In the genomic region with DNA sequence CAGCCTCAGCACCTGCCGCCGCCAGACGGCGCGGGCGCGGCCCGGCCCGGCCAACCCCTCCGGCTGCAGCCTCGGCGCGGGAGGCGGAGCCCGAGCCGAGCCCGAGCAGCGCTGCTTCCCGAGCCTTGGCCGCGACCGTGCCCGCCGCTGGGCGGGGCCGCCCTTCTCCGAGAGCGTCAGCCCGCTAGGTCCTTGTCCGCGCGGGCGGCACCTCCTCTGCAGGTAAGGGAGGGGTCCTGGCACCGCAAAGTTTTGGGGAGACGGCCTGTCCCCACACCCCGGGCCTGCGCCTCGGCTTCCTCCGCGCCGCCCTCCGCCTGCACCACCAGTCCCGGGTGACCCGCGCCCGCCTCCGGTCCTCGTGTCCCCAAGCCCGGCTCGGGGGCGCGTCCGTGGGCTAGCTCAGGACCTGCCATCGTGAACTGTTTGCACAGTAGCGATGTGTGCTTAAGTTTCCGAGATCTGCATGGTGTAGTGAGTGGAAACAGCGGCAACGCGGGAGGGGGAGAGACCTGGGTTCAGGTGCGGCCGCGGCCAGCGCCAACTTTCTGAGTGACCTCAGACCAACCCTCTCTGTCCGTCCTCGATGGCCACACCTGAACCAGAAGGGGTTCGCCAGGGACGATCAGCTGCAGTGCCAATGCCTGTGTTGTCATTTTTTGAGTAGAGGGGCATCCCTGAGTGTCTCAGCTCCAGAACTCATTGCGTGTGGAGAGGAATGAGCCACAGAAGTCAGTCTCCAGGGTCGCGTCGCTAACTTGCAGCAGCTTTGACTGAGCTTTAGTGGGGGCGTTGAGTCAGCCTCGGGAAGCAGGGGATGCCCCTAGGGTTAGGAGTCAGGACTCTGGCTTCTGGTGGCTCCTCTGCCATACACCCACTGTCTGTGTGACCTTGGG, we compare ENCODE assay signal across 9 cellular contexts. TPM values are rescaled to one million over a fixed set of nuclear protein-coding genes. Genes with fewer than 3 reads are reported as not detected.
DNase-seq lines count a peak whose midpoint lies in the region; ATAC-seq and TF ChIP-seq lines count a peak whose summit lies in the region.
"Had no signal": no experiment of that assay in that cellular context is flagged by ENCODE, and none has a peak within 500 bp of the region (broad histone marks: within the 10 kb centered on the region; RNA-seq: fewer than 3 reads in every experiment).

A gene with protein sequence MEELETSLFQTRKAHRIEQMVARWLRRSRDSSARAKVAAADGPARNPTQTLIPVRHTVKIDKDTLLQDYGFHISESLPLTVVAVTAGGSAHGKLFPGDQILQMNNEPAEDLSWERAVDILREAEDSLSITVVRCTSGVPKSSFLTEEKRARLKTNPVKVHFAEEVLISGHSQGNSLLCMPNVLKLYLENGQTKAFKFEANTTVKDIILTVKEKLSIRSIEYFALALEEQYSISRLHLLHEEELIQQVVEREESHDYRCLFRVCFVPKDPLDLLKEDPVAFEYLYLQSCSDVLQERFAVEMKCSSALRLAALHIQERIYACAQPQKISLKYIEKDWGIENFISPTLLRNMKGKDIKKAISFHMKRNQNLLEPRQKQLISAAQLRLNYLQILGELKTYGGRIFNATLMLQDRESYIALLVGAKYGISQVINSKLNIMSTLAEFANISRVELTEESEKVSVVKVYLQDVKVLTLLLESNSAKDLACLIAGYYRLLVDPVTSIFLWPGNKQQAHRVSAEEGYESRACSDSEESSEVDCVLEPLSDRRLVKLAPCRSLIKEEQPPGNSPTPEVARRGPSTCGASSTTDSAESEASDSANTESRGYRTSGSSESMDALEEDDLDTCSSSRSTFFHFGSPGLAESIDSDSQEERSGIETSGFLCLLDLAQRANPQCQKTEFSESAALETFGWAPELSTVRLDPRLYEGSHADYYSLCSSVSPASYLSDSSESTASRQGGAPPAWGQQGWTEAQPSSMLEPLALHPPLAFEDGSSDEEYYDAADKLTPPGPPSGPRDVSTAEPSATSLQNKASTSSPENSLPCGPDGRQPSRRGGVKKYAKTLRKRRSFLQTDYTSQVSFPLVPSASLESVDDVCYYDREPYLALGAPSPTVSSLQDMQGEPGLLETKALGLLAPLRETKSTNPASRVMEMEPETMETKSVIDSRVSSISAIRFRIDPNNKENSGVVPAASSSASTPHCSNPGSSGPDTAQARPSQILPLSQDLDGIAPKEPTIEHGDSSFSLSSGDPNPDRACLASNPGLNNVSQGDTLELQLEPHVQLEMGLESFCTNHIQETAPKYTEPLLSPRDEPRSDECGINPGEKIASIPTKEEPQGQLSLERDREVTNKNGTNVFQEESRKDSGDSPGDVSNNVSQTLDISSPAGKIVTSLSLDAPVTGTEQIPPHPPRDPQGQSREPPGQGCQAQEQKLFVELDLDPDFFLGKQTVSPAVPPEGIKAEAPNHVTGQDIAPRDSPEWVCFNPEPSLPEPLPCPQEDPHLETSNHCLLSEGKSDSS (N-terminal part only) (plus strand): TSS at position 82 of the 896 bp plus-strand sequence. CDS start 41,688 bp downstream, outside the sequence.

- WGBS in heart left ventricle, 4 donors: 1 to 2% (median 1%) methylated on average over 31 to 73 of the region's 73 CpGs
- WGBS in prostate gland: under 1% methylated on average over 56 of the region's 73 CpGs
- WGBS in aorta, 2 donors: 1% methylated on average over 44 to 73 of the region's 73 CpGs

- H3K4me3 ChIP-seq in SJSA1: peak within 1 kb of the TSS; percentile 23
- H3K4me3 ChIP-seq in heart left ventricle: peak within 1 kb of the TSS; percentile 40 to 73 (median 64)
- H3K4me3 ChIP-seq in prostate gland: peak within 1 kb of the TSS; percentile 33 to 51
- peak within 1 kb of the TSS in 1 of 2 donors; percentile 49 for H3K4me3 ChIP-seq in aorta (ENCODE audit: low read length in 2 of 2)

- TF ChIP-seq POLR2A in heart left ventricle (IDR thresholded peaks at IDR 0.05): no peak
- no peak for TF ChIP-seq POLR2A in prostate gland (IDR thresholded peaks at IDR 0.05)

- H3K4me1 ChIP-seq in SJSA1 (replicated peaks) (0 out of 2 replicates have a peak, but pooled peaks cover 4% of the 10 kb centered on the region), heart left ventricle (peaks cover 3 to 14% (median 7%) of the 10 kb centered on the region in 12 donors), prostate gland (replicated peaks) (no peaks in the 10 kb centered on the region), aorta (ENCODE audit: control insufficient read depth in 1 of 2, insufficient read depth in 2 of 2, low read length in 2 of 2) (no peaks in the 10 kb centered on the region)

- ATAC-seq in GM19467 (IDR thresholded peaks at IDR 0.05; ENCODE audit: unreplicated experiment) (peak; percentile 78), heart left ventricle (peak; percentile 47 to 93 (median 86)), aorta (ENCODE audit: low FRiP score) (peak; percentile 77)
- ATAC-seq in activated naive CD4-positive, alpha-beta T cell treated with anti-CD3 and anti-CD28 coated beads, Interleukin-2, amount 50 U/mL, for 72 hours: peak; percentile 84 to 96

- H3K27me3 ChIP-seq in SJSA1 (replicated peaks): peaks cover 22% of the 10 kb centered on the region
- H3K27me3 ChIP-seq in heart left ventricle: peaks cover 0 to 54% (median 9%) of the 10 kb centered on the region in 9 donors
- H3K27me3 ChIP-seq in prostate gland (replicated peaks; ENCODE audit: insufficient read depth): no peaks in the 10 kb centered on the region
- H3K27me3 ChIP-seq in aorta (ENCODE audit: control insufficient read depth in 1 of 2, insufficient read depth in 2 of 2, low read length in 1 of 2): no peaks in the 10 kb centered on the region

- H3K27ac Mint-ChIP-seq in activated naive CD4-positive, alpha-beta T cell treated with anti-CD3 and anti-CD28 coated beads, Interleukin-2, amount 50 U/mL, for 72 hours: no peak within 1 kb of the TSS

- TF ChIP-seq CTCF in heart left ventricle (IDR thresholded peaks at IDR 0.05): no peak
- TF ChIP-seq CTCF in prostate gland (IDR thresholded peaks at IDR 0.05): no peak

- no peak within 1 kb of the TSS for H3K27ac ChIP-seq in SJSA1
- H3K27ac ChIP-seq in heart left ventricle: peak within 1 kb of the TSS in 1 of 12 donors; percentile 28
- no peak within 1 kb of the TSS for H3K27ac ChIP-seq in prostate gland
- H3K27ac ChIP-seq in aorta (ENCODE audit: low read depth in 1 of 2, low read length in 2 of 2): no peak within 1 kb of the TSS

- DNase-seq in COLO829 (ENCODE audit: low spot score): peak; percentile 30
- peak in 52 of 76 experiments; percentile 4 to 65 (median 38) for DNase-seq in HUDEP-2 (lab: John Stamatoyannopoulos, UW; ENCODE audit: unreplicated experiment in 76 of 76)
- no peak for DNase-seq in SJSA1 (ENCODE audit: low read depth in 1 of 2, low spot score in 2 of 2)
- DNase-seq in activated naive CD4-positive, alpha-beta T cell treated with anti-CD3 and anti-CD28 coated beads, Interleukin-2, amount 50 U/mL, for 72 hours (ENCODE audit: low spot score in 2 of 2): peak; percentile 56 to 66
- peak; percentile 37 to 79 (median 61) for DNase-seq in heart left ventricle
- DNase-seq in prostate gland (ENCODE audit: low spot score): peak; percentile 36
- DNase-seq in aorta: peak; percentile 65 to 85

- H3K36me3 ChIP-seq in SJSA1 (no peaks in the 10 kb centered on the region), heart left ventricle (no peaks in the 10 kb centered on the region), prostate gland (no peaks in the 10 kb centered on the region), aorta (ENCODE audit: control insufficient read depth in 1 of 2, insufficient read depth in 2 of 2, low read length in 1 of 2) (no peaks in the 10 kb centered on the region)

- intact Hi-C loops in heart left ventricle (cut with DNase I): loop anchor here in 2 of 10 donors (5.0 kb wide), 2 partner anchors 59 to 64 kb away; a partner anchor contains a TSS
- intact Hi-C loops in prostate gland (cut with DNase I): no loop called here
- intact Hi-C loops in aorta (cut with DNase I): no loop called here

- peaks cover 0 to 5% of the 10 kb centered on the region in 2 donors for H3K36me3 Mint-ChIP-seq in activated naive CD4-positive, alpha-beta T cell treated with anti-CD3 and anti-CD28 coated beads, Interleukin-2, amount 50 U/mL, for 72 hours

- no peaks in the 10 kb centered on the region for H3K9me3 Mint-ChIP-seq in activated naive CD4-positive, alpha-beta T cell treated with anti-CD3 and anti-CD28 coated beads, Interleukin-2, amount 50 U/mL, for 72 hours

- H3K9me3 ChIP-seq in SJSA1 (replicated peaks) (no peaks in the 10 kb centered on the region; the same call in 1 of the 2 replicates), heart left ventricle (no peaks in the 10 kb centered on the region), prostate gland (no peaks in the 10 kb centered on the region), aorta (ENCODE audit: control insufficient read depth, low read length) (no peaks in the 10 kb centered on the region)

RNA-seq across cellular contexts. Expression of the gene that starts here (rescaled TPM):
- total RNA-seq in SJSA1 (2014; rRNA removed; shearing (Covaris generic)): not detected in 2 replicates
- not detected for total RNA-seq in activated naive CD4-positive, alpha-beta T cell treated with anti-CD3 and anti-CD28 coated beads, Interleukin-2, amount 50 U/mL, for 72 hours
- total RNA-seq in heart left ventricle (1 to 10 TPM in 5 of 9 donors, under 1 TPM in 4; 0.59 to 1.9 (median 1.0) TPM), prostate gland (10 to 100 TPM in 1 of 2 donors, under 1 TPM in 1; 0.36 to 47.6 TPM), aorta (under 1 TPM in 1 of 2 donors, not detected in 1; 0.06 TPM)
- polyA plus RNA-seq in heart left ventricle (under 1 TPM; 0.03 to 0.30 TPM), aorta (not detected)
- total RNA-seq: T-helper 1 cell treated with Interleukin-12 subunit alpha and Interleukin-12 subunit beta and Interleukin-4 antibody, amounts not matched to agents 30 ng/mL and 1 ng/mL, for 36 hours had no signal

Comparison
In these comparisons a context has a peak if more than half of its experiments do, and no peak if none do; other contexts are left out.
1. Peak in DNase-seq and ATAC-seq in activated naive CD4-positive, alpha-beta T cell treated with anti-CD3 and anti-CD28 coated beads, Interleukin-2, amount 50 U/mL, for 72 hours; RNA of the gene not detected or under 1 TPM.
2. Peak in DNase-seq and ATAC-seq in aorta; RNA of the gene not detected or under 1 TPM.
3. DNase-seq: peak in COLO829 (single experiment), HUDEP-2 (52 of 76), heart left ventricle (5 of 5) and prostate gland (single experiment); none in SJSA1 (0 of 2).
4. Peak in every context shown above with its lines, with median percentiles within 50 percentile points of each other: ATAC-seq.